ENCODE assay signal across 19 cellular contexts in genomic region chr1:26730695-26731094, GRCh38. TPM values are rescaled to one million over a fixed set of nuclear protein-coding genes. Genes with fewer than 3 reads are reported as not detected.
DNase-seq lines count a peak whose midpoint lies in the region; ATAC-seq and TF ChIP-seq lines count a peak whose summit lies in the region.
"Had no signal": no experiment of that assay in that cellular context is flagged by ENCODE, and none has a peak within 500 bp of the region (broad histone marks: within the 10 kb centered on the region; RNA-seq: fewer than 3 reads in every experiment).

No MANE protein-coding gene starts in this region.

- peaks cover 52 to 66% (median 55%) of the 10 kb centered on the region in 4 donors for H3K4me1 ChIP-seq in esophagus muscularis mucosa

- no peak overlapping the region for H3K4me3 ChIP-seq in esophagus muscularis mucosa
- H3K4me3 ChIP-seq: Peyer's patch, skin epidermis had no signal

- WGBS in esophagus muscularis mucosa, result 74% methylated on average over 2 of the region's 2 CpGs

- ATAC-seq in HG02870 (IDR thresholded peaks at IDR 0.05; ENCODE audit: unreplicated experiment) (no peak), left lobe of liver (no peak)

- no peak overlapping the region for H3K4me3 Mint-ChIP-seq in activated CD4-positive, alpha-beta T cell treated with anti-CD3 and anti-CD28 coated beads, Interleukin-2, amount 10 ng/mL, durations not matched to agents 24 days and 14 days
- peak overlapping the region; percentile 10 for H3K4me3 Mint-ChIP-seq in endothelial cell (ENCODE audit: unreplicated experiment)

- no peaks in the 10 kb centered on the region for H3K27me3 Mint-ChIP-seq in activated CD4-positive, alpha-beta T cell treated with anti-CD3 and anti-CD28 coated beads, Interleukin-2, amount 10 ng/mL, durations not matched to agents 24 days and 14 days
- peaks cover 3% of the 10 kb centered on the region for H3K27me3 Mint-ChIP-seq in endothelial cell (ENCODE audit: unreplicated experiment)

- no peaks in the 10 kb centered on the region for H3K9me3 ChIP-seq in esophagus muscularis mucosa
- H3K9me3 ChIP-seq: Peyer's patch had no signal

- peaks cover 70% of the 10 kb centered on the region for H3K4me1 Mint-ChIP-seq in activated CD4-positive, alpha-beta T cell treated with anti-CD3 and anti-CD28 coated beads, Interleukin-2, amount 10 ng/mL, durations not matched to agents 24 days and 14 days
- H3K4me1 Mint-ChIP-seq in endothelial cell (ENCODE audit: unreplicated experiment), result peaks cover 51% of the 10 kb centered on the region

- H3K27ac ChIP-seq in VCaP (peak overlapping the region; percentile 80), esophagus muscularis mucosa (replicated peaks in 1 of 4) (no peak overlapping the region)
- H3K27ac ChIP-seq: Peyer's patch, skin epidermis had no signal

- H3K36me3 Mint-ChIP-seq in activated CD4-positive, alpha-beta T cell treated with anti-CD3 and anti-CD28 coated beads, Interleukin-2, amount 10 ng/mL, durations not matched to agents 24 days and 14 days (ENCODE audit: low read depth), result peaks cover 55% of the 10 kb centered on the region
- peaks cover 23% of the 10 kb centered on the region for H3K36me3 Mint-ChIP-seq in endothelial cell (ENCODE audit: low read depth, unreplicated experiment)

- no peak for TF ChIP-seq POLR2A in esophagus muscularis mucosa (IDR thresholded peaks at IDR 0.05; ENCODE audit: low read depth)

- no peak for DNase-seq in activated CD4-positive, alpha-beta T cell treated with anti-CD3 and anti-CD28 coated beads, Interleukin-2, amount 10 ng/mL, durations not matched to agents 24 days and 14 days
- DNase-seq in activated CD4-positive, alpha-beta T cell treated with anti-CD3 and anti-CD28 coated beads for 1 hour, result no peak
- DNase-seq in endothelial cell (ENCODE audit: low spot score), result no peak
- DNase-seq in renal cortical epithelial cell (ENCODE audit: low read depth), result peak; percentile 58
- no peak for DNase-seq in esophagus muscularis mucosa (ENCODE audit: extremely low spot score)
- DNase-seq in left lobe of liver (ENCODE audit: low spot score), result no peak
- DNase-seq: activated CD4-positive, alpha-beta T cell treated with anti-CD3 and anti-CD28 coated beads, Interleukin-2, amount 50 U/mL, for 1 hour; activated gamma-delta T cell treated with Interleukin-2 at 50 U/mL for 16 hours; cerebellar nuclear complex; DMS 273 treated with DMSO at 0.1 percent for 48 hours; hypothalamus; left ventricle myocardium superior; NCI-H2029; Peyer's patch; substantia nigra; SW 1271 had no signal

- no peak for TF ChIP-seq EP300 in esophagus muscularis mucosa (IDR thresholded peaks at IDR 0.05)

- peaks cover 44 to 63% (median 56%) of the 10 kb centered on the region in 4 donors for H3K36me3 ChIP-seq in esophagus muscularis mucosa

- no peaks in the 10 kb centered on the region for H3K9me3 Mint-ChIP-seq in activated CD4-positive, alpha-beta T cell treated with anti-CD3 and anti-CD28 coated beads, Interleukin-2, amount 10 ng/mL, durations not matched to agents 24 days and 14 days
- no peaks in the 10 kb centered on the region for H3K9me3 Mint-ChIP-seq in endothelial cell (ENCODE audit: unreplicated experiment)

- H3K27ac Mint-ChIP-seq in activated CD4-positive, alpha-beta T cell treated with anti-CD3 and anti-CD28 coated beads, Interleukin-2, amount 10 ng/mL, durations not matched to agents 24 days and 14 days, result peak overlapping the region; percentile 58
- H3K27ac Mint-ChIP-seq in endothelial cell (ENCODE audit: unreplicated experiment), result peak overlapping the region; percentile 82

- intact Hi-C loops in activated CD4-positive, alpha-beta T cell treated with anti-CD3 and anti-CD28 coated beads, Interleukin-2, amount 10 ng/mL, durations not matched to agents 24 days and 14 days (cut with micrococcal nuclease), result no loop called here
- intact Hi-C loops in esophagus muscularis mucosa (cut with DNase I), result no loop called here

- TF ChIP-seq CTCF in VCaP (conservative IDR thresholded peaks at IDR 0.05) (no peak), endothelial cell (IDR thresholded peaks at IDR 0.05; ENCODE audit: unreplicated experiment) (no peak), esophagus muscularis mucosa (IDR thresholded peaks at IDR 0.05) (no peak)

- no peaks in the 10 kb centered on the region for H3K27me3 ChIP-seq in esophagus muscularis mucosa
- H3K27me3 ChIP-seq: Peyer's patch had no signal

RNA-seq across cellular contexts. Expression of gene ARID1A, which starts 34.9 kb away (rescaled TPM):
- total RNA-seq in activated CD4-positive, alpha-beta T cell treated with anti-CD3 and anti-CD28 coated beads, Interleukin-2, amount 10 ng/mL, durations not matched to agents 24 days and 14 days, result 111 and 117 TPM in 2 replicates
- total RNA-seq in endothelial cell (ENCODE audit: unreplicated experiment) (115 TPM), renal cortical epithelial cell (6.4 and 60.4 TPM in 2 replicates), esophagus muscularis mucosa (10 to 100 TPM; 36.8 to 76.2 (median 44.5) TPM), left lobe of liver (27.0 TPM)

RNA-seq across cellular contexts. Expression of gene PIGV, which starts 57.1 kb away (rescaled TPM):
- 15.2 and 16.0 TPM in 2 replicates for total RNA-seq in activated CD4-positive, alpha-beta T cell treated with anti-CD3 and anti-CD28 coated beads, Interleukin-2, amount 10 ng/mL, durations not matched to agents 24 days and 14 days
- total RNA-seq in endothelial cell (ENCODE audit: unreplicated experiment) (7.6 TPM), renal cortical epithelial cell (21.4 and 27.9 TPM in 2 replicates), esophagus muscularis mucosa (10 to 100 TPM; 11.8 to 15.2 (median 13.7) TPM), left lobe of liver (30.8 TPM)
